Comparison of ENCODE assay signal across 12 cellular contexts in genomic region chr16:85003723-85004586, GRCh38. TPM values are rescaled to one million over a fixed set of nuclear protein-coding genes. Genes with fewer than 3 reads are reported as not detected.
DNase-seq lines count a peak whose midpoint lies in the region; TF ChIP-seq lines count a peak whose summit lies in the region.
"Had no signal": no experiment of that assay in that cellular context is flagged by ENCODE, and none has a peak within 500 bp of the region (broad histone marks: within the 10 kb centered on the region; RNA-seq: fewer than 3 reads in every experiment).

No MANE protein-coding gene starts in this region.

- H3K27me3 ChIP-seq in esophagus squamous epithelium = no peaks in the 10 kb centered on the region
- no peaks in the 10 kb centered on the region for H3K27me3 ChIP-seq in neutrophil
- H3K27me3 ChIP-seq in vagina = no peaks in the 10 kb centered on the region

- H3K4me3 ChIP-seq in esophagus squamous epithelium (peak overlapping the region in 1 of 4 donors; percentile 22), neutrophil (ENCODE audit: low read depth in 1 of 2, low read length in 1 of 2) (no peak overlapping the region), vagina (no peak overlapping the region)

- no peaks in the 10 kb centered on the region for H3K36me3 Mint-ChIP-seq in activated naive CD8-positive, alpha-beta T cell
- H3K36me3 Mint-ChIP-seq in activated naive CD8-positive, alpha-beta T cell treated with anti-CD3 and anti-CD28 coated beads for 36 hours = peaks cover 2% of the 10 kb centered on the region

- H3K9me3 Mint-ChIP-seq in activated naive CD8-positive, alpha-beta T cell (ENCODE audit: low read depth) = no peaks in the 10 kb centered on the region
- no peaks in the 10 kb centered on the region for H3K9me3 Mint-ChIP-seq in activated naive CD8-positive, alpha-beta T cell treated with anti-CD3 and anti-CD28 coated beads for 36 hours
- H3K9me3 Mint-ChIP-seq: activated naive CD4-positive, alpha-beta T cell treated with anti-CD3 and anti-CD28 coated beads, Interleukin-2, amount 50 U/mL, for 24 hours had no signal

- WGBS in esophagus squamous epithelium, 2 donors = 72 to 84% methylated on average over 16 of the region's 16 CpGs

- intact Hi-C loops in esophagus squamous epithelium (cut with DNase I) = no loop called here
- intact Hi-C loops in vagina (cut with DNase I) = no loop called here

- H3K27ac ChIP-seq in esophagus squamous epithelium (peak overlapping the region; percentile 64 to 90 (median 82)), neutrophil (peak overlapping the region; percentile 79), vagina (peak overlapping the region; percentile 88)
- H3K27ac ChIP-seq: VCaP had no signal

- peaks cover 63% of the 10 kb centered on the region for H3K4me1 Mint-ChIP-seq in activated naive CD8-positive, alpha-beta T cell (ENCODE audit: low read depth)
- H3K4me1 Mint-ChIP-seq in activated naive CD8-positive, alpha-beta T cell treated with anti-CD3 and anti-CD28 coated beads for 36 hours = peaks cover 53% of the 10 kb centered on the region

- TF ChIP-seq CTCF in esophagus squamous epithelium (IDR thresholded peaks at IDR 0.05) = no peak
- TF ChIP-seq CTCF in neutrophil (IDR thresholded peaks at IDR 0.05) = no peak
- TF ChIP-seq CTCF in vagina (IDR thresholded peaks at IDR 0.05) = no peak

- peak overlapping the region; percentile 21 for H3K4me3 Mint-ChIP-seq in activated naive CD8-positive, alpha-beta T cell
- H3K4me3 Mint-ChIP-seq in activated naive CD8-positive, alpha-beta T cell treated with anti-CD3 and anti-CD28 coated beads for 36 hours = no peak overlapping the region
- H3K4me3 Mint-ChIP-seq: activated naive CD4-positive, alpha-beta T cell treated with anti-CD3 and anti-CD28 coated beads, Interleukin-2, amount 50 U/mL, for 24 hours had no signal

- no peaks in the 10 kb centered on the region for H3K27me3 Mint-ChIP-seq in activated naive CD8-positive, alpha-beta T cell
- no peaks in the 10 kb centered on the region for H3K27me3 Mint-ChIP-seq in activated naive CD8-positive, alpha-beta T cell treated with anti-CD3 and anti-CD28 coated beads for 36 hours
- H3K27me3 Mint-ChIP-seq: activated naive CD4-positive, alpha-beta T cell treated with anti-CD3 and anti-CD28 coated beads, Interleukin-2, amount 50 U/mL, for 24 hours had no signal

- no peak for TF ChIP-seq POLR2A in esophagus squamous epithelium (IDR thresholded peaks at IDR 0.05)
- TF ChIP-seq POLR2A in vagina (IDR thresholded peaks at IDR 0.05) = no peak

- no peaks in the 10 kb centered on the region for H3K9me3 ChIP-seq in esophagus squamous epithelium
- no peaks in the 10 kb centered on the region for H3K9me3 ChIP-seq in neutrophil
- H3K9me3 ChIP-seq in vagina = no peaks in the 10 kb centered on the region

- H3K4me1 ChIP-seq in esophagus squamous epithelium (peaks cover 60 to 100% (median 94%) of the 10 kb centered on the region in 3 donors), neutrophil (ENCODE audit: control insufficient read depth in 1 of 2, insufficient read depth in 1 of 2, low read depth in 1 of 2, low read length in 1 of 2) (peaks cover 43 to 45% of the 10 kb centered on the region in 2 experiments), vagina (peaks cover 94% of the 10 kb centered on the region)

- H3K27ac Mint-ChIP-seq in activated naive CD8-positive, alpha-beta T cell = peak overlapping the region; percentile 29
- no peak overlapping the region for H3K27ac Mint-ChIP-seq in activated naive CD8-positive, alpha-beta T cell treated with anti-CD3 and anti-CD28 coated beads for 36 hours
- H3K27ac Mint-ChIP-seq: activated naive CD4-positive, alpha-beta T cell treated with anti-CD3 and anti-CD28 coated beads, Interleukin-2, amount 50 U/mL, for 24 hours had no signal

- H3K36me3 ChIP-seq in esophagus squamous epithelium = peaks cover 0 to 9% (median 0%) of the 10 kb centered on the region in 3 donors
- peaks cover 9% of the 10 kb centered on the region for H3K36me3 ChIP-seq in neutrophil
- H3K36me3 ChIP-seq in vagina = no peaks in the 10 kb centered on the region

- DNase-seq in activated naive CD8-positive, alpha-beta T cell treated with anti-CD3 and anti-CD28 coated beads for 36 hours = no peak
- DNase-seq in esophagus squamous epithelium (lab: John Stamatoyannopoulos, UW) (no peak), vagina (ENCODE audit: extremely low spot score in 2 of 2) (no peak), UCSD-AML1 (lab: John Stamatoyannopoulos, UW; ENCODE audit: unreplicated experiment) (no peak), NAMALWA (ENCODE audit: low spot score) (no peak)
- no peak for DNase-seq in activated CD4-positive, alpha-beta T cell treated with anti-CD3 and anti-CD28 coated beads for 1 hour
- DNase-seq: left cardiac atrium; stimulated activated CD4-positive, alpha-beta T cell treated with anti-CD3 and anti-CD28 coated beads, Interleukin-15, amount 100 ng/mL, for 24 hours had no signal

RNA-seq across cellular contexts. Expression of gene ZDHHC7, which starts 7.4 kb away (rescaled TPM):
- total RNA-seq in activated naive CD8-positive, alpha-beta T cell treated with anti-CD3 and anti-CD28 coated beads for 36 hours = 10 to 100 TPM; 27.4 to 30.0 TPM
- 10 to 100 TPM; 31.2 to 41.2 (median 38.6) TPM for total RNA-seq in esophagus squamous epithelium
- 37.3 TPM for total RNA-seq in vagina

RNA-seq across cellular contexts. Expression of gene KIAA0513, which starts 23.6 kb away (rescaled TPM):
- 1 to 10 TPM; 2.4 to 3.3 TPM for total RNA-seq in activated naive CD8-positive, alpha-beta T cell treated with anti-CD3 and anti-CD28 coated beads for 36 hours
- total RNA-seq in esophagus squamous epithelium (10 to 100 TPM in 1 of 4 donors, 1 to 10 TPM in 3; 9.0 to 11.4 (median 9.7) TPM), vagina (26.8 TPM)
